ENCODE assay signal across 8 cellular contexts in the genomic region with DNA sequence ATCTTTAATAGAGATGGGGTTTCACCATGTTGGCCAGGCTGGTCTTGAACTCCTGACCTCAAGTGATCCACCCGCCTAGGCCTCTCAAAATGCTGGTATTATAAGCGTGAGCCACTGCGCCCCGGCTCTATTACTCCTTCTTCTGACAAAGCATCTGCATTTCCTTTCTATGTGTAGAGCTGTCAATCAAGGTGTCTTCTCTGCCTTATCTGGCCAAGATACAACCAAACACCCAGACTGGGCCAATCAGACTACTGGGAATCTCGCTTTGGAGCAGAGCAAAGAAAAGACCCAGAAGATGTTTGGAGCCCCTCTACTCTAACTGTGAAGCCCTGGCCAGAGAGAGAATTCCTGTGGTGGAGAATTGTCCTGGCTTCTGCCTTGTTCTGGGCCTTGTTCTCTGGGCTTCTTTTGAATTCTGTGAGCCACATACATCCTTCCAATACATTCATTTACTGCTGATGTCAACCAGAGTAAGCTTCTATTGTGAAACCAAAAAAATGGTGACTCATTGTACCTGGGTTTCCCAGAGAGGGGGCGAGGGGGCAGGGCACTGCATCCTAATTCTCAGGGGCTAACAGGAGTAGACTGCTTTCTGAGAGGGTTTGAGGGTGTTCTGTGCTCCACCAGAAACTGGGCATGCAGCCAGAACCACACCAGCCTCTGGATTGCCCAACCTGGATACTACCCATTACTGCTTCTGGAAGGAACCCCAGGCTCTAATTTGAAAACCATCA. TPM values are rescaled to one million over a fixed set of nuclear protein-coding genes. Genes with fewer than 3 reads are reported as not detected.
DNase-seq lines count a peak whose midpoint lies in the region; TF ChIP-seq lines count a peak whose summit lies in the region.

No MANE protein-coding gene starts in this region.

- no peaks in the 10 kb centered on the region for H4K20me1 ChIP-seq in OCI-LY3 (ENCODE audit: insufficient read depth, low read length)

- no peak for TF ChIP-seq CTCF in OCI-LY3 (IDR thresholded peaks at IDR 0.05; ENCODE audit: low read depth, low read length)
- no peak for TF ChIP-seq CTCF in breast epithelium (IDR thresholded peaks at IDR 0.05)

- no peak overlapping the region for H2AFZ ChIP-seq in OCI-LY3 (ENCODE audit: low read depth, low read length)

- DNase-seq in DMS153 (lab: John Stamatoyannopoulos, UW), result peak; percentile 33
- DNase-seq in DMS153 treated with DMSO at 0.1 percent for 48 hours (lab: John Stamatoyannopoulos, UW; ENCODE audit: unreplicated experiment), result no peak
- DNase-seq in breast epithelium (ENCODE audit: low spot score in 2 of 2), result peak in 1 of 2 donors; percentile 63
- peak; percentile 49 to 54 for DNase-seq in stimulated activated CD8-positive, alpha-beta memory T cell treated with anti-CD3 and anti-CD28 coated beads, Interleukin-2, amount 100 ng/mL, for 48 hours (ENCODE audit: low read depth in 2 of 2)
- DNase-seq in iPS-NIHi7 (ENCODE audit: extremely low spot score), result no peak
- no peak for DNase-seq in KG1 (lab: John Stamatoyannopoulos, UW)
- no peak for DNase-seq in HK-2 (ENCODE audit: unreplicated experiment)

- H3K9ac ChIP-seq in OCI-LY3 (ENCODE audit: low read length), result peak overlapping the region; percentile 76

- TF ChIP-seq POLR2A in breast epithelium (IDR thresholded peaks at IDR 0.05), result no peak

- H3K27ac ChIP-seq in OCI-LY3 (ENCODE audit: low read length) (peak overlapping the region; percentile 93), breast epithelium (peak overlapping the region; percentile 39 to 50)

- H3K4me2 ChIP-seq in OCI-LY3 (ENCODE audit: low read length), result peak overlapping the region; percentile 46

- H3K4me1 ChIP-seq in OCI-LY3 (ENCODE audit: low read length) (peaks cover 48% of the 10 kb centered on the region), breast epithelium (no peaks in the 10 kb centered on the region)

- intact Hi-C loops in breast epithelium (cut with DNase I; ENCODE audit: low total_unique reads), result no loop called here

- peaks cover 19% of the 10 kb centered on the region; the same call in 1 of the 2 replicates for H3K79me2 ChIP-seq in OCI-LY3 (ENCODE audit: low read length)

- H3K27me3 ChIP-seq in OCI-LY3 (ENCODE audit: low read depth, low read length) (no peaks in the 10 kb centered on the region), breast epithelium (no peaks in the 10 kb centered on the region)

- peaks cover 32% of the 10 kb centered on the region for H3K36me3 ChIP-seq in OCI-LY3 (replicated peaks; ENCODE audit: low read depth, low read length)
- no peaks in the 10 kb centered on the region for H3K36me3 ChIP-seq in breast epithelium

- H3K4me3 ChIP-seq in OCI-LY3 (ENCODE audit: low read length), result no peak overlapping the region
- H3K4me3 ChIP-seq in breast epithelium, result no peak overlapping the region

- H3K9me3 ChIP-seq in OCI-LY3 (ENCODE audit: insufficient read depth, low read length) (no peaks in the 10 kb centered on the region), breast epithelium (no peaks in the 10 kb centered on the region)

RNA-seq across cellular contexts. Expression of gene FLVCR2, which starts 18.8 kb away (rescaled TPM):
- total RNA-seq in breast epithelium, result 10 to 100 TPM in 1 of 3 donors, 1 to 10 TPM in 2; 4.6 to 15.4 (median 9.1) TPM

RNA-seq across cellular contexts. Expression of gene BATF, which starts 37.4 kb away (rescaled TPM):
- 10 to 100 TPM; 15.7 to 43.6 (median 34.7) TPM for total RNA-seq in breast epithelium

Comparison
In these comparisons a context has a peak if more than half of its experiments do, and no peak if none do; other contexts are left out.
1. DNase-seq: peak in DMS153 (single experiment) and stimulated activated CD8-positive, alpha-beta memory T cell treated with anti-CD3 and anti-CD28 coated beads, Interleukin-2, amount 100 ng/mL, for 48 hours (2 of 2); none in DMS153 treated with DMSO at 0.1 percent for 48 hours (single experiment), iPS-NIHi7 (single experiment), KG1 (single experiment) and HK-2 (single experiment).